9 cellular contexts compared by ENCODE assay signal in the genomic region with DNA sequence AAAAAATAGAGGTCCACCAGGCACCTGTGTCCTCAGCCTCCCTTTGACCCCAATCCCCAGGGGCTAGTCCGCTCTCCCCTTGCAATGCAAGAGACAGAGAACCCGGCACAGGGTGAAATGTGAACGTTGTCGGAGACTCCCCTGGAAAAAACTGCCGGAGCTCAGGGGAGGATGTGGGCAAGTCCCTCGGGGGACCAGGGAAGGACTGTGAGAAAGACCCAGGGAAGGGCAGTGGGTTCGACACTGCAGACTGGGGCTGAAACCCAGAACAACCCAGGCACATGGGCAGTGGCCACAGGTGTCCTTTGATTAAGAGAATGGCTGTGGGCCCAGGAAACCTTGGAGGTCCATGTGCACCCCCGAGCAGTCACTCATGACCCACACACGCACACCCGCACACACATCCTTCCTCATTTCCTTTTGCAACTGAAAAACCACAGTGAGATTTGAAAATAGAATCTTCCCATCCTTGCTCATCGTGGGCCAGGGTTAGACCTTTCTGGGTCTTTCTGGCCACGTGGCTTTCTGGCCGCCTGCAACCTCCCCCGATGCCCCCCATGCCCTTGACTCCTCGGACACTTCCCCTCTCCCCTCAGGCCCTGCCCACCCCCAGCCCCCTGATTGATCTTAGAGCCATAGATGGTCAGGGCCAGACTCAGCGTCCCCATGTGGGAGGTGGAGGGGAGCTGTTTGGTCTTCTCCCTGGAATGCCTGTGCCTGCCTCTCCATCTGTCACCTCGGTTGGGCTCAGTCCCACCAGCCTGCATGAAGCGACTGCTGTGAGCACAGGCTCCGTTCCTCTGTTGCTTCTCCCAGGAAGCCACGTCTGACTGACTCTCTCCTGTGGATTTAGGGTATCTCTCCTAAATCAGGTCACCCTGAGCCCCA. TPM values are rescaled to one million over a fixed set of nuclear protein-coding genes. Genes with fewer than 3 reads are reported as not detected.
DNase-seq lines count a peak whose midpoint lies in the region; ATAC-seq and TF ChIP-seq lines count a peak whose summit lies in the region.
"Had no signal": no experiment of that assay in that cellular context is flagged by ENCODE, and none has a peak within 500 bp of the region (broad histone marks: within the 10 kb centered on the region; RNA-seq: fewer than 3 reads in every experiment).

No MANE protein-coding gene starts in this region.

- intact Hi-C loops in uterus (cut with DNase I; ENCODE audit: low total_unique reads) = no loop called here

- H3K4me1 ChIP-seq in neutrophil (ENCODE audit: control insufficient read depth in 1 of 2, insufficient read depth in 1 of 2, low read depth in 1 of 2, low read length in 1 of 2) (peaks cover 69 to 73% of the 10 kb centered on the region in 2 experiments), uterus (no peaks in the 10 kb centered on the region), gastroesophageal sphincter (no peaks in the 10 kb centered on the region)
- H3K4me1 ChIP-seq: adrenal gland had no signal

- H3K27me3 ChIP-seq in neutrophil = no peaks in the 10 kb centered on the region
- no peaks in the 10 kb centered on the region for H3K27me3 ChIP-seq in uterus
- no peaks in the 10 kb centered on the region for H3K27me3 ChIP-seq in gastroesophageal sphincter
- H3K27me3 ChIP-seq: adrenal gland had no signal

- DNase-seq in SKM-1 (lab: John Stamatoyannopoulos, UW; ENCODE audit: unreplicated experiment) (peak; percentile 92), uterus (no peak)
- no peak for DNase-seq in stimulated activated CD4-positive, alpha-beta T cell treated with anti-CD3 and anti-CD28 coated beads, Interleukin-4, amount 100 ng/mL, for 1 hour

- TF ChIP-seq CTCF in neutrophil (IDR thresholded peaks at IDR 0.05) = no peak
- no peak for TF ChIP-seq CTCF in uterus (IDR thresholded peaks at IDR 0.05)
- no peak for TF ChIP-seq CTCF in gastroesophageal sphincter (IDR thresholded peaks at IDR 0.05)

- H3K27ac ChIP-seq in neutrophil (peak overlapping the region; percentile 95), uterus (no peak overlapping the region), gastroesophageal sphincter (no peak overlapping the region)
- H3K27ac ChIP-seq: adrenal gland had no signal

- no peak for TF ChIP-seq EP300 in gastroesophageal sphincter (IDR thresholded peaks at IDR 0.05)

- TF ChIP-seq POLR2A in uterus (IDR thresholded peaks at IDR 0.05) (no peak), gastroesophageal sphincter (IDR thresholded peaks at IDR 0.05) (no peak)

- H3K4me3 ChIP-seq in neutrophil (ENCODE audit: low read depth in 1 of 2, low read length in 1 of 2) (peak overlapping the region; percentile 49 to 61), uterus (no peak overlapping the region), gastroesophageal sphincter (no peak overlapping the region)
- H3K4me3 ChIP-seq: adrenal gland had no signal

- H3K36me3 ChIP-seq in neutrophil (peaks cover 72% of the 10 kb centered on the region), uterus (no peaks in the 10 kb centered on the region), gastroesophageal sphincter (no peaks in the 10 kb centered on the region)
- H3K36me3 ChIP-seq: adrenal gland had no signal

- peak; percentile 41 for ATAC-seq in GM18873 (IDR thresholded peaks at IDR 0.05; ENCODE audit: low FRiP score, unreplicated experiment)
- peak; percentile 43 for ATAC-seq in HG02884 (IDR thresholded peaks at IDR 0.05; ENCODE audit: unreplicated experiment)
- ATAC-seq in GM18858 (IDR thresholded peaks at IDR 0.05; ENCODE audit: unreplicated experiment) = no peak
- no peak for ATAC-seq in gastroesophageal sphincter

- WGBS in gastroesophageal sphincter (ENCODE audit: low coverage in 1 of 2), 2 donors = 20 to 49% methylated on average over 2 to 11 of the region's 20 CpGs

- H3K9me3 ChIP-seq in neutrophil (no peaks in the 10 kb centered on the region), uterus (no peaks in the 10 kb centered on the region), gastroesophageal sphincter (no peaks in the 10 kb centered on the region)
- H3K9me3 ChIP-seq: adrenal gland had no signal

RNA-seq across cellular contexts. Expression of gene LAT2, which starts 7.9 kb away (rescaled TPM):
- total RNA-seq in uterus (10 to 100 TPM in 1 of 4 donors, 1 to 10 TPM in 3; 2.1 to 14.4 (median 6.0) TPM), gastroesophageal sphincter (1 to 10 TPM; 2.8 to 8.2 (median 4.8) TPM)

RNA-seq across cellular contexts. Expression of gene RFC2, which starts 36.5 kb away (rescaled TPM):
- total RNA-seq in uterus (10 to 100 TPM in 3 of 4 donors, 1 to 10 TPM in 1; 4.9 to 31.4 (median 19.2) TPM), gastroesophageal sphincter (10 to 100 TPM; 11.3 to 12.2 (median 11.3) TPM)

RNA-seq across cellular contexts. Expression of gene EIF4H, which starts 43.5 kb away (rescaled TPM):
- 100 to 1,000 TPM; 122 to 257 (median 193) TPM for total RNA-seq in uterus
- total RNA-seq in gastroesophageal sphincter = 100 to 1,000 TPM; 291 to 344 (median 322) TPM

Comparison
In these comparisons a context has a peak if more than half of its experiments do, and no peak if none do; other contexts are left out.
1. ATAC-seq: peak in GM18873 (single experiment) and HG02884 (single experiment); none in GM18858 (single experiment) and gastroesophageal sphincter (single experiment).
2. H3K4me3 ChIP-seq: peak in neutrophil (2 of 2); none in uterus (0 of 2) and gastroesophageal sphincter (0 of 2).